In genomic region chr3:197495999-197496745, GRCh38 we compare ENCODE assay signal across 24 cellular contexts. TPM values are rescaled to one million over a fixed set of nuclear protein-coding genes. Genes with fewer than 3 reads are reported as not detected.
DNase-seq lines count a peak whose midpoint lies in the region; ATAC-seq, FAIRE-seq and TF ChIP-seq lines count a peak whose summit lies in the region.
"Had no signal": no experiment of that assay in that cellular context is flagged by ENCODE, and none has a peak within 500 bp of the region (broad histone marks: within the 10 kb centered on the region; RNA-seq: fewer than 3 reads in every experiment).

No MANE protein-coding gene starts in this region.

- H3K9ac ChIP-seq in BLaER1 treated with 17β-estradiol and CSF1 and Interleukin-3, amounts not matched to agents 10 nM and 100 nM, result peak overlapping the region in 6 of 11 experiments; percentile 8 to 68 (median 56); a peak in 12 of 22 replicates
- H3K9ac ChIP-seq: GM23248 had no signal

- H3K79me2 ChIP-seq in osteoblast (ENCODE audit: insufficient read depth, low read length), result no peaks in the 10 kb centered on the region

- peak overlapping the region in 6 of 10 experiments; percentile 1 to 50 (median 22); a peak in 5 of 20 replicates for H3K4me3 ChIP-seq in BLaER1 treated with 17β-estradiol and CSF1 and Interleukin-3, amounts not matched to agents 10 nM and 100 nM
- no peak overlapping the region for H3K4me3 ChIP-seq in SJSA1
- no peak overlapping the region for H3K4me3 ChIP-seq in osteoblast (ENCODE audit: insufficient read depth, low read length)
- no peak overlapping the region for H3K4me3 ChIP-seq in small intestine (ENCODE audit: low read depth in 1 of 2, low read length in 2 of 2)
- H3K4me3 ChIP-seq: cardiac muscle cell, GM23248 had no signal

- peak overlapping the region; percentile 52 to 98 (median 92) for H3K4me2 ChIP-seq in BLaER1 treated with 17β-estradiol and CSF1 and Interleukin-3, amounts not matched to agents 10 nM and 100 nM
- no peak overlapping the region for H3K4me2 ChIP-seq in osteoblast (ENCODE audit: insufficient read depth, low read length)

- H3K36me3 ChIP-seq in BLaER1 treated with 17β-estradiol and CSF1 and Interleukin-3, amounts not matched to agents 10 nM and 100 nM, result no peaks in the 10 kb centered on the region
- no peaks in the 10 kb centered on the region for H3K36me3 ChIP-seq in SJSA1
- H3K36me3 ChIP-seq in osteoblast (ENCODE audit: insufficient read depth, low read length), result no peaks in the 10 kb centered on the region
- H3K36me3 ChIP-seq in small intestine (ENCODE audit: control insufficient read depth in 2 of 2, insufficient read depth in 2 of 2, low read length in 2 of 2), result no peaks in the 10 kb centered on the region
- H3K36me3 ChIP-seq: cardiac muscle cell had no signal

- WGBS in small intestine, 3 donors, result 85 to 90% (median 87%) methylated on average over 9 of the region's 9 CpGs

- peak overlapping the region in 4 of 11 experiments; percentile 57 to 67 (median 62); a peak in 8 of 22 replicates for H3K27ac ChIP-seq in BLaER1 treated with 17β-estradiol and CSF1 and Interleukin-3, amounts not matched to agents 10 nM and 100 nM
- H3K27ac ChIP-seq in SJSA1 (peak overlapping the region; percentile 94), foreskin keratinocyte (peak overlapping the region; percentile 41), osteoblast (ENCODE audit: low read depth, low read length) (peak overlapping the region; percentile 66), small intestine (ENCODE audit: low read depth in 1 of 2, low read length in 1 of 2) (no peak overlapping the region)
- H3K27ac ChIP-seq: C4-2B, cardiac muscle cell, GM23248 had no signal

- H4K20me1 ChIP-seq in BLaER1 treated with 17β-estradiol and CSF1 and Interleukin-3, amounts not matched to agents 10 nM and 100 nM, result peaks cover 0 to 19% (median 0%) of the 10 kb centered on the region in 11 experiments; a peak in 2 of 22 replicates
- no peaks in the 10 kb centered on the region for H4K20me1 ChIP-seq in osteoblast (ENCODE audit: insufficient read depth, low read length)

- peaks cover 0 to 23% (median 15%) of the 10 kb centered on the region in 11 experiments; a peak in 12 of 22 replicates for H3K27me3 ChIP-seq in BLaER1 treated with 17β-estradiol and CSF1 and Interleukin-3, amounts not matched to agents 10 nM and 100 nM
- H3K27me3 ChIP-seq in SJSA1 (replicated peaks) (no peaks in the 10 kb centered on the region), foreskin keratinocyte (no peaks in the 10 kb centered on the region), osteoblast (ENCODE audit: insufficient read depth, low read length) (no peaks in the 10 kb centered on the region), small intestine (ENCODE audit: control insufficient read depth in 2 of 2, insufficient read depth in 2 of 2, low read length in 2 of 2) (no peaks in the 10 kb centered on the region)
- H3K27me3 ChIP-seq: cardiac muscle cell had no signal

- peak overlapping the region; percentile 37 for H2AFZ ChIP-seq in osteoblast (ENCODE audit: low read length)
- H2AFZ ChIP-seq: GM23248 had no signal

- TF ChIP-seq CTCF in foreskin keratinocyte (conservative IDR thresholded peaks at IDR 0.05) (no peak), osteoblast (IDR thresholded peaks at IDR 0.05; ENCODE audit: extremely low read depth, low read depth, low read length) (no peak)

- DNase-seq in SJSA1 (ENCODE audit: low read depth in 1 of 2, low spot score in 2 of 2), result no peak
- no peak for DNase-seq in foreskin keratinocyte
- peak; percentile 86 for DNase-seq in osteoblast (ENCODE audit: insufficient read length, low spot score, missing footprints)
- no peak for DNase-seq in small intestine
- DNase-seq in NCI-H2107 (lab: John Stamatoyannopoulos, UW), result no peak
- DNase-seq in NCI-H446 treated with DMSO at 0.1 percent for 48 hours (lab: John Stamatoyannopoulos, UW), result no peak
- DNase-seq: activated CD4-positive, alpha-beta T cell treated with anti-CD3 and anti-CD28 coated beads, Interleukin-2, amount 10 ng/mL, durations not matched to agents 24 days and 14 days; activated CD8-positive, alpha-beta memory T cell treated with anti-CD3 and anti-CD28 coated beads, Interleukin-2, amount 10 ng/mL, durations not matched to agents 7 days and 5 days; activated naive CD4-positive, alpha-beta T cell treated with Interleukin-2 at 50 U/mL for 16 hours; activated T-cell treated with anti-CD3 and anti-CD28 coated beads, Interleukin-2, amount 50 U/mL, for 72 hours; endodermal cell; kidney glomerular epithelial cell; NCI-H1436 treated with DMSO at 0.1 percent for 48 hours; NCI-H526 treated with DMSO at 0.1 percent for 48 hours; occipital lobe; retina; stimulated activated CD4-positive, alpha-beta T cell treated with anti-CD3 and anti-CD28 coated beads, Interleukin-4, amount 100 ng/mL, for 1 hour; stimulated activated naive B cell treated with anti-CD40 and anti-IgM and Interleukin-4, amounts not matched to agents 10 μg/mL and 1 μg/mL and 100 μg/mL, for 72 hours had no signal

- FAIRE-seq in small intestine (lab: Jason Lieb, UNC), result no peak
- FAIRE-seq: D721Med had no signal

- no peak for ATAC-seq in foreskin keratinocyte
- no peak for ATAC-seq in HG02852 (IDR thresholded peaks at IDR 0.05; ENCODE audit: unreplicated experiment)
- ATAC-seq: activated CD8-positive, alpha-beta memory T cell treated with anti-CD3 and anti-CD28 coated beads, Interleukin-2, amount 10 ng/mL, durations not matched to agents 7 days and 5 days; activated T-cell treated with anti-CD3 and anti-CD28 coated beads, Interleukin-2, amount 50 U/mL, for 72 hours had no signal

- H3K9me3 ChIP-seq in BLaER1 treated with 17β-estradiol and CSF1 and Interleukin-3, amounts not matched to agents 10 nM and 100 nM (replicated peaks in 1 of 11), result peaks cover 0 to 8% (median under 1%) of the 10 kb centered on the region in 11 experiments; a peak in 8 of 22 replicates
- no peaks in the 10 kb centered on the region for H3K9me3 ChIP-seq in SJSA1 (replicated peaks)
- no peaks in the 10 kb centered on the region for H3K9me3 ChIP-seq in osteoblast (ENCODE audit: low read depth, low read length)
- no peaks in the 10 kb centered on the region for H3K9me3 ChIP-seq in small intestine (ENCODE audit: control insufficient read depth, low read depth)

- H3K4me1 ChIP-seq in BLaER1 treated with 17β-estradiol and CSF1 and Interleukin-3, amounts not matched to agents 10 nM and 100 nM, result peaks cover 35 to 46% (median 43%) of the 10 kb centered on the region in 10 experiments
- peaks cover 76% of the 10 kb centered on the region for H3K4me1 ChIP-seq in SJSA1 (replicated peaks)
- peaks cover 26% of the 10 kb centered on the region for H3K4me1 ChIP-seq in foreskin keratinocyte
- H3K4me1 ChIP-seq in osteoblast (ENCODE audit: insufficient read depth, low read length), result peaks cover 23% of the 10 kb centered on the region
- peaks cover 0 to 5% of the 10 kb centered on the region in 2 donors for H3K4me1 ChIP-seq in small intestine (ENCODE audit: control insufficient read depth in 2 of 2, insufficient read depth in 1 of 2, low read depth in 1 of 2, low read length in 1 of 2)

RNA-seq across cellular contexts. Expression of gene BDH1, which starts 59.6 kb away (rescaled TPM):
- 7.9 and 20.0 TPM in 2 replicates for total RNA-seq in SJSA1 (2014; rRNA removed; shearing (Covaris generic))
- total RNA-seq in foreskin keratinocyte, result 19.9 and 27.8 TPM in 2 replicates
- polyA plus RNA-seq in foreskin keratinocyte, result 26.3 and 35.9 TPM in 2 replicates
- 5.6 and 5.8 TPM in 2 replicates for total RNA-seq in osteoblast
- 100 to 1,000 TPM in 1 of 3 donors, 10 to 100 TPM in 2; 71.1 to 101 (median 84.1) TPM for polyA plus RNA-seq in small intestine

Comparison
In these comparisons a context has a peak if more than half of its experiments do, and no peak if none do; other contexts are left out.
1. H3K27ac ChIP-seq: peak in SJSA1 (single experiment), foreskin keratinocyte (single experiment) and osteoblast (single experiment); none in small intestine (0 of 2).
2. H3K4me3 ChIP-seq: peak in BLaER1 treated with 17β-estradiol and CSF1 and Interleukin-3, amounts not matched to agents 10 nM and 100 nM (6 of 10); none in SJSA1 (single experiment), osteoblast (single experiment) and small intestine (0 of 2).